14 cellular contexts compared by ENCODE assay signal in the genomic region with DNA sequence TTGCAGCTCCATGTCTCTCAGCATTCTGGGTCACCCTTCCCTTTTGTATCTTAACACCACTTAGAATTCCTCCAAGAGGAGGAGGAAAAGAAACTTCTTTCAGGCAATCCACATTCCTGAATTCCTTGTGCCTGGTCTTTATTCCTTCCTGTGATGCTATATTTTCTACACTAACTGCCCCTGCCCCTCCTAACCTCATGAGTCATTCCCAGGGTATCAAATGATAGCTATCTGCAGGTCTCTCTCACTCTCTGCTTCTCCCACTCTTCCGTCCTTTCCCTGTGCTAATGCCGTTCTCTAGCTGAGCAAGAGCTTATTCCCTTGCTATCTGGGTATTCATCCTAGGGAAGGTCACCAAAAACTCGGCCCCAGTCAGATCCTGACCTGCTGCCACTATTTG.
DNase-seq lines count a peak whose midpoint lies in the region; ATAC-seq, FAIRE-seq and TF ChIP-seq lines count a peak whose summit lies in the region.
"Had no signal": no experiment of that assay in that cellular context is flagged by ENCODE, and none has a peak within 500 bp of the region (broad histone marks: within the 10 kb centered on the region; RNA-seq: fewer than 3 reads in every experiment).

No MANE protein-coding gene starts in this region.

- DNase-seq in AG10803 (ENCODE audit: low read depth) (peak; percentile 57), HFF-Myc (ENCODE audit: extremely low read depth, low read depth) (peak; percentile 51), bronchial epithelial cell (ENCODE audit: low read depth) (peak; percentile 37)
- DNase-seq: activated CD4-positive, alpha-beta T cell treated with anti-CD3 and anti-CD28 coated beads for 4 hours; activated naive CD8-positive, alpha-beta T cell treated with anti-CD3 and anti-CD28 coated beads, Interleukin-2, amount 10 ng/mL, durations not matched to agents 7 days and 5 days; NCI-H2029; occipital lobe; RPMI8226; T-helper 2 cell had no signal

- no peaks in the 10 kb centered on the region for H3K4me1 ChIP-seq in mesodermal cell (ENCODE audit: control insufficient read depth, insufficient read depth, low read length, poor library complexity, severe bottlenecking)

- WGBS in mesodermal cell (ENCODE audit: insufficient coverage in 2 of 2), 2 experiments: 20 to 23% methylated on average over 1 to 3 of the region's 3 CpGs

- FAIRE-seq in bronchial epithelial cell (lab: Jason Lieb, UNC): no peak

- H3K9me3 ChIP-seq in mesodermal cell (ENCODE audit: control insufficient read depth, low read length): peaks cover 9% of the 10 kb centered on the region

- ATAC-seq in HG03571 (IDR thresholded peaks at IDR 0.05; ENCODE audit: unreplicated experiment) (no peak), HG03139 (IDR thresholded peaks at IDR 0.05; ENCODE audit: unreplicated experiment) (no peak), HG02840 (IDR thresholded peaks at IDR 0.05; ENCODE audit: low FRiP score, unreplicated experiment) (no peak), GM18517 (IDR thresholded peaks at IDR 0.05; ENCODE audit: unreplicated experiment) (no peak)

- peak overlapping the region; percentile 39 for H3K27ac ChIP-seq in mesodermal cell (ENCODE audit: low read depth, low read length, severe bottlenecking)

- no peaks in the 10 kb centered on the region for H3K36me3 ChIP-seq in bronchial epithelial cell (ENCODE audit: control insufficient read depth, insufficient read depth, low read length)
- no peaks in the 10 kb centered on the region for H3K36me3 ChIP-seq in mesodermal cell (ENCODE audit: control insufficient read depth, insufficient read depth, low read length)

- H3K27me3 ChIP-seq in bronchial epithelial cell (ENCODE audit: control insufficient read depth, insufficient read depth, low read length): no peaks in the 10 kb centered on the region

- H3K4me3 ChIP-seq in AG10803 (ENCODE audit: low read length) (peak overlapping the region; percentile 10), HFF-Myc (replicated peaks; ENCODE audit: low read depth, low read length) (no peak overlapping the region), bronchial epithelial cell (ENCODE audit: low read depth, low read length) (no peak overlapping the region), mesodermal cell (ENCODE audit: extremely low read depth, insufficient read depth, low read length, poor library complexity, severe bottlenecking) (no peak overlapping the region)

- TF ChIP-seq CTCF in AG10803 (conservative IDR thresholded peaks at IDR 0.05; ENCODE audit: low read length): no peak
- TF ChIP-seq CTCF in HFF-Myc (IDR thresholded peaks at IDR 0.05; ENCODE audit: low read depth, low read length, missing control alignments): no peak
- no peak for TF ChIP-seq CTCF in bronchial epithelial cell (IDR thresholded peaks at IDR 0.05; ENCODE audit: insufficient read depth, low read length, severe bottlenecking)
